2 cellular contexts compared by ENCODE assay signal in the genomic region with DNA sequence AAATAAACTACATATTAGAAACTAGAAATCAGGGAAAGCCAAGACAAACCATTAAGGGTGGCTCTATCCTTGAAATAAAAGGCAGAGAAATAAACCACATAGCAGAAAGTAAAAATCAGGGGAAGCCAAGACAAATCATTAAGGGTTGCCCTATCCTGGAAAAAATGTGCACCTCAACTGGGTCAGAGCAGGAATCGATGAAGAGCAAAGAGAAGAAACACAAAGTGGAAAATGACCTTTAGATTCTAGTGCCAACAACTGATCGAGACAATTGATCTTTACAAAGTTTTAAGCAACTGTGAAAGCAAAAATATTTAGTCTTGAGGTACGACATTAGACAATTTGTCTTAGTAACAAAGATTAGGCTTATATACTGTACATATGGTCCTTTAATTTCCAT.
TF ChIP-seq lines count a peak whose summit lies in the region.

No MANE protein-coding gene starts in this region.

TF ChIP-seq in GM12878, 131 proteins besides CTCF, POLR2A, EP300 and RAD21:
- no peak for TF ChIP-seq NR2C2 (IDR thresholded peaks at IDR 0.05; ENCODE audit: borderline replicate concordance, control insufficient read depth, insufficient read length, low read depth)
TF ChIP-seq in GM12878: peak in this region for 0.

TF ChIP-seq in HepG2, 621 proteins besides CTCF, POLR2A, EP300 and RAD21:
- TF ChIP-seq ATF7 (IDR thresholded peaks at IDR 0.05): no peak
- TF ChIP-seq ATF7 (CRISPR knock-in tag; IDR thresholded peaks at IDR 0.05): no peak
- 0 out of 2 replicates have a peak, but pooled peaks have one; percentile 23 for TF ChIP-seq ONECUT2 (CRISPR knock-in tag; IDR thresholded peaks at IDR 0.05)
- no peak for TF ChIP-seq KMT2A (CRISPR knock-in tag; IDR thresholded peaks at IDR 0.05)
- TF ChIP-seq, protein P1, sequence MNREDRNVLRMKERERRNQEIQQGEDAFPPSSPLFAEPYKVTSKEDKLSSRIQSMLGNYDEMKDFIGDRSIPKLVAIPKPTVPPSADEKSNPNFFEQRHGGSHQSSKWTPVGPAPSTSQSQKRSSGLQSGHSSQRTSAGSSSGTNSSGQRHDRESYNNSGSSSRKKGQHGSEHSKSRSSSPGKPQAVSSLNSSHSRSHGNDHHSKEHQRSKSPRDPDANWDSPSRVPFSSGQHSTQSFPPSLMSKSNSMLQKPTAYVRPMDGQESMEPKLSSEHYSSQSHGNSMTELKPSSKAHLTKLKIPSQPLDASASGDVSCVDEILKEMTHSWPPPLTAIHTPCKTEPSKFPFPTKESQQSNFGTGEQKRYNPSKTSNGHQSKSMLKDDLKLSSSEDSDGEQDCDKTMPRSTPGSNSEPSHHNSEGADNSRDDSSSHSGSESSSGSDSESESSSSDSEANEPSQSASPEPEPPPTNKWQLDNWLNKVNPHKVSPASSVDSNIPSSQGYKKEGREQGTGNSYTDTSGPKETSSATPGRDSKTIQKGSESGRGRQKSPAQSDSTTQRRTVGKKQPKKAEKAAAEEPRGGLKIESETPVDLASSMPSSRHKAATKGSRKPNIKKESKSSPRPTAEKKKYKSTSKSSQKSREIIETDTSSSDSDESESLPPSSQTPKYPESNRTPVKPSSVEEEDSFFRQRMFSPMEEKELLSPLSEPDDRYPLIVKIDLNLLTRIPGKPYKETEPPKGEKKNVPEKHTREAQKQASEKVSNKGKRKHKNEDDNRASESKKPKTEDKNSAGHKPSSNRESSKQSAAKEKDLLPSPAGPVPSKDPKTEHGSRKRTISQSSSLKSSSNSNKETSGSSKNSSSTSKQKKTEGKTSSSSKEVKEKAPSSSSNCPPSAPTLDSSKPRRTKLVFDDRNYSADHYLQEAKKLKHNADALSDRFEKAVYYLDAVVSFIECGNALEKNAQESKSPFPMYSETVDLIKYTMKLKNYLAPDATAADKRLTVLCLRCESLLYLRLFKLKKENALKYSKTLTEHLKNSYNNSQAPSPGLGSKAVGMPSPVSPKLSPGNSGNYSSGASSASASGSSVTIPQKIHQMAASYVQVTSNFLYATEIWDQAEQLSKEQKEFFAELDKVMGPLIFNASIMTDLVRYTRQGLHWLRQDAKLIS (CRISPR knock-in tag; IDR thresholded peaks at IDR 0.05): no peak
